In genomic region chr9:105447386-105447813, GRCh38 we compare ENCODE assay signal across 8 cellular contexts. TPM values are rescaled to one million over a fixed set of nuclear protein-coding genes. Genes with fewer than 3 reads are reported as not detected.
DNase-seq lines count a peak whose midpoint lies in the region; ATAC-seq and TF ChIP-seq lines count a peak whose summit lies in the region.

No MANE protein-coding gene starts in this region.

- CTCF ChIA-PET in activated CD4-positive, alpha-beta memory T cell treated with anti-CD3 and anti-CD28 coated beads, Interleukin-2, amount 10 ng/mL, durations not matched to agents 7 days and 5 days (lab: Charles Lee): interaction anchor here (0.7 to 0.8 kb wide), 3 partner anchors 17 to 76 kb away, joined by 4 read pairs; no protein-coding TSS in a partner anchor

- peak overlapping the region; percentile 62 for H3K27ac Mint-ChIP-seq in activated CD4-positive, alpha-beta memory T cell treated with anti-CD3 and anti-CD28 coated beads, Interleukin-2, amount 10 ng/mL, durations not matched to agents 7 days and 5 days

- intact Hi-C loops in stomach (cut with DNase I; ENCODE audit: low total_unique reads): no loop called here

- DNase-seq in DMS53 (lab: John Stamatoyannopoulos, UW): peak; percentile 30
- DNase-seq in DMS53 treated with DMSO at 0.1 percent for 48 hours (lab: John Stamatoyannopoulos, UW; ENCODE audit: unreplicated experiment): no peak
- DNase-seq in activated CD4-positive, alpha-beta memory T cell treated with anti-CD3 and anti-CD28 coated beads, Interleukin-2, amount 10 ng/mL, durations not matched to agents 7 days and 5 days: no peak
- DNase-seq in stomach: no peak
- DNase-seq in HT-29 (ENCODE audit: low spot score): no peak

- H3K27ac ChIP-seq in stomach: peak overlapping the region; percentile 38 to 87 (median 78)

- H3K4me3 ChIP-seq in iPS-11a (ENCODE audit: low read depth, low read length) (peak overlapping the region; percentile 79), stomach (peak overlapping the region; percentile 93 to 97 (median 95))

- no peaks in the 10 kb centered on the region for H3K9me3 Mint-ChIP-seq in activated CD4-positive, alpha-beta memory T cell treated with anti-CD3 and anti-CD28 coated beads, Interleukin-2, amount 10 ng/mL, durations not matched to agents 7 days and 5 days

- POLR2A ChIA-PET in activated CD4-positive, alpha-beta memory T cell treated with anti-CD3 and anti-CD28 coated beads, Interleukin-2, amount 10 ng/mL, durations not matched to agents 7 days and 5 days (lab: Charles Lee): interaction anchor here (1.4 kb wide), 1 partner anchor 203 kb away, joined by 3 read pairs; the partner anchor contains the start of gene SLC44A1

- TF ChIP-seq CTCF in stomach (IDR thresholded peaks at IDR 0.05): no peak

- H3K4me1 ChIP-seq in stomach: peaks cover 5 to 43% (median 28%) of the 10 kb centered on the region in 4 donors

- TF ChIP-seq EP300 in stomach (IDR thresholded peaks at IDR 0.05): no peak

- ATAC-seq in GM21423 (IDR thresholded peaks at IDR 0.05; ENCODE audit: unreplicated experiment): no peak
- no peak for ATAC-seq in GM18511 (IDR thresholded peaks at IDR 0.05; ENCODE audit: unreplicated experiment)

- WGBS in stomach, 5 donors: 25 to 32% (median 26%) methylated on average over 15 to 16 of the region's 16 CpGs

- peaks cover 43% of the 10 kb centered on the region for H3K4me1 Mint-ChIP-seq in activated CD4-positive, alpha-beta memory T cell treated with anti-CD3 and anti-CD28 coated beads, Interleukin-2, amount 10 ng/mL, durations not matched to agents 7 days and 5 days

- TF ChIP-seq POLR2A in stomach (IDR thresholded peaks at IDR 0.05): no peak

- H3K4me3 Mint-ChIP-seq in activated CD4-positive, alpha-beta memory T cell treated with anti-CD3 and anti-CD28 coated beads, Interleukin-2, amount 10 ng/mL, durations not matched to agents 7 days and 5 days: peak overlapping the region; percentile 76

- no peaks in the 10 kb centered on the region for H3K9me3 ChIP-seq in stomach

- no peaks in the 10 kb centered on the region for H3K27me3 ChIP-seq in stomach

- H3K27me3 Mint-ChIP-seq in activated CD4-positive, alpha-beta memory T cell treated with anti-CD3 and anti-CD28 coated beads, Interleukin-2, amount 10 ng/mL, durations not matched to agents 7 days and 5 days: no peaks in the 10 kb centered on the region

- H3K36me3 Mint-ChIP-seq in activated CD4-positive, alpha-beta memory T cell treated with anti-CD3 and anti-CD28 coated beads, Interleukin-2, amount 10 ng/mL, durations not matched to agents 7 days and 5 days (ENCODE audit: low read depth): no peaks in the 10 kb centered on the region

- no peaks in the 10 kb centered on the region for H3K36me3 ChIP-seq in stomach

RNA-seq across cellular contexts. Expression of gene FSD1L, which starts 0.4 kb away (rescaled TPM):
- total RNA-seq in activated CD4-positive, alpha-beta memory T cell treated with anti-CD3 and anti-CD28 coated beads, Interleukin-2, amount 10 ng/mL, durations not matched to agents 7 days and 5 days: 1 to 10 TPM; 7.8 to 8.5 TPM
- 10 to 100 TPM in 1 of 5 donors, 1 to 10 TPM in 3, not detected in 1; 3.0 to 13.2 (median 3.4) TPM for total RNA-seq in stomach
- polyA plus RNA-seq in stomach: 1 to 10 TPM in 2 of 3 donors, under 1 TPM in 1; 0.78 to 1.2 (median 1.1) TPM
- total RNA-seq in HT-29 (2014; rRNA removed; shearing (Covaris generic)): 0.97 and 2.7 TPM in 2 replicates
